27 cellular contexts compared by ENCODE assay signal in genomic region chr4:71691416-71692073, GRCh38.
"Had no signal": no experiment of that assay in that cellular context is flagged by ENCODE, and none has a peak within 500 bp of the region (broad histone marks: within the 10 kb centered on the region; RNA-seq: fewer than 3 reads in every experiment).

No MANE protein-coding gene starts in this region.

- H3K9me3 Mint-ChIP-seq: activated CD4-positive, alpha-beta memory T cell treated with anti-CD3 and anti-CD28 coated beads, Interleukin-2, amount 10 ng/mL, durations not matched to agents 7 days and 5 days; activated CD4-positive, alpha-beta T cell treated with anti-CD3 and anti-CD28 coated beads, Interleukin-2, amount 10 ng/mL, durations not matched to agents 7 days and 5 days; activated naive CD4-positive, alpha-beta T cell treated with anti-CD3 and anti-CD28 coated beads, Interleukin-2, amount 10 ng/mL, durations not matched to agents 7 days and 5 days; activated naive CD8-positive, alpha-beta T cell treated with anti-CD3 and anti-CD28 coated beads, Interleukin-2, amount 10 ng/mL, durations not matched to agents 7 days and 5 days; activated T-cell treated with anti-CD3 and anti-CD28 coated beads, Interleukin-2, amount 50 U/mL, for 24 hours; natural killer cell; neural progenitor cell; stimulated activated naive CD8-positive, alpha-beta T cell treated with anti-CD3 and anti-CD28 coated beads, Interleukin-15, Interleukin-2, amounts not matched to agents 100 ng/mL and 50 ng/mL, for 24 hours had no signal

- H3K36me3 Mint-ChIP-seq: activated naive CD4-positive, alpha-beta T cell treated with anti-CD3 and anti-CD28 coated beads, Interleukin-2, amount 10 ng/mL, durations not matched to agents 7 days and 5 days; activated naive CD8-positive, alpha-beta T cell treated with anti-CD3 and anti-CD28 coated beads, Interleukin-2, amount 10 ng/mL, durations not matched to agents 7 days and 5 days; natural killer cell; neural progenitor cell had no signal

- H3K4me1 Mint-ChIP-seq: activated CD4-positive, alpha-beta memory T cell treated with anti-CD3 and anti-CD28 coated beads, Interleukin-2, amount 10 ng/mL, durations not matched to agents 7 days and 5 days; activated CD4-positive, alpha-beta T cell treated with anti-CD3 and anti-CD28 coated beads, Interleukin-2, amount 10 ng/mL, durations not matched to agents 7 days and 5 days; activated naive CD4-positive, alpha-beta T cell treated with anti-CD3 and anti-CD28 coated beads, Interleukin-2, amount 10 ng/mL, durations not matched to agents 7 days and 5 days; activated naive CD8-positive, alpha-beta T cell treated with anti-CD3 and anti-CD28 coated beads, Interleukin-2, amount 10 ng/mL, durations not matched to agents 7 days and 5 days; natural killer cell had no signal

- H3K27me3 ChIP-seq: ascending aorta, brain microvascular endothelial cell, gastroesophageal sphincter, hepatocyte, neural progenitor cell, thyroid gland, upper lobe of left lung, vagina had no signal

- DNase-seq: activated CD4-positive, alpha-beta memory T cell treated with anti-CD3 and anti-CD28 coated beads, Interleukin-2, amount 10 ng/mL, durations not matched to agents 7 days and 5 days; activated CD4-positive, alpha-beta T cell treated with anti-CD3 and anti-CD28 coated beads for 1 hour; activated CD4-positive, alpha-beta T cell treated with anti-CD3 and anti-CD28 coated beads, Interleukin-2, amount 10 ng/mL, durations not matched to agents 7 days and 5 days; activated CD8-positive, alpha-beta memory T cell treated with anti-CD3 and anti-CD28 coated beads, Interleukin-2, amount 50 U/mL, for 48 hours; activated gamma-delta T cell; activated naive CD4-positive, alpha-beta T cell treated with anti-CD3 and anti-CD28 coated beads, Interleukin-2, amount 10 ng/mL, durations not matched to agents 7 days and 5 days; activated naive CD8-positive, alpha-beta T cell treated with anti-CD3 and anti-CD28 coated beads, Interleukin-2, amount 10 ng/mL, durations not matched to agents 7 days and 5 days; activated T-cell treated with anti-CD3 and anti-CD28 coated beads, Interleukin-2, amount 50 U/mL, for 24 hours; brain microvascular endothelial cell; caudate nucleus; left cardiac atrium; natural killer cell; occipital lobe; stimulated activated CD4-positive, alpha-beta T cell treated with anti-CD3 and anti-CD28 coated beads, Interleukin-12 subunit alpha, Interleukin-12 subunit beta, amount 100 ng/mL, for 4 hours; stimulated activated CD4-positive, alpha-beta T cell treated with anti-CD3 and anti-CD28 coated beads, Interleukin-4, amount 100 ng/mL, for 1 hour; T-helper 2 cell; thyroid gland; upper lobe of left lung had no signal

- H3K9me3 ChIP-seq: ascending aorta, gastroesophageal sphincter, thyroid gland, upper lobe of left lung, vagina had no signal

- H3K4me3 Mint-ChIP-seq: activated CD4-positive, alpha-beta memory T cell treated with anti-CD3 and anti-CD28 coated beads, Interleukin-2, amount 10 ng/mL, durations not matched to agents 7 days and 5 days; activated CD4-positive, alpha-beta T cell treated with anti-CD3 and anti-CD28 coated beads, Interleukin-2, amount 10 ng/mL, durations not matched to agents 7 days and 5 days; activated naive CD4-positive, alpha-beta T cell treated with anti-CD3 and anti-CD28 coated beads, Interleukin-2, amount 10 ng/mL, durations not matched to agents 7 days and 5 days; activated naive CD8-positive, alpha-beta T cell treated with anti-CD3 and anti-CD28 coated beads, Interleukin-2, amount 10 ng/mL, durations not matched to agents 7 days and 5 days; activated T-cell treated with anti-CD3 and anti-CD28 coated beads, Interleukin-2, amount 50 U/mL, for 24 hours; natural killer cell; neural progenitor cell; stimulated activated naive CD8-positive, alpha-beta T cell treated with anti-CD3 and anti-CD28 coated beads, Interleukin-15, Interleukin-2, amounts not matched to agents 100 ng/mL and 50 ng/mL, for 24 hours; WTC11 had no signal

- H3K27ac Mint-ChIP-seq: activated CD4-positive, alpha-beta memory T cell treated with anti-CD3 and anti-CD28 coated beads, Interleukin-2, amount 10 ng/mL, durations not matched to agents 7 days and 5 days; activated CD4-positive, alpha-beta T cell treated with anti-CD3 and anti-CD28 coated beads, Interleukin-2, amount 10 ng/mL, durations not matched to agents 7 days and 5 days; activated naive CD4-positive, alpha-beta T cell treated with anti-CD3 and anti-CD28 coated beads, Interleukin-2, amount 10 ng/mL, durations not matched to agents 7 days and 5 days; activated naive CD8-positive, alpha-beta T cell treated with anti-CD3 and anti-CD28 coated beads, Interleukin-2, amount 10 ng/mL, durations not matched to agents 7 days and 5 days; activated T-cell treated with anti-CD3 and anti-CD28 coated beads, Interleukin-2, amount 50 U/mL, for 24 hours; natural killer cell; neural progenitor cell; stimulated activated naive CD8-positive, alpha-beta T cell treated with anti-CD3 and anti-CD28 coated beads, Interleukin-15, Interleukin-2, amounts not matched to agents 100 ng/mL and 50 ng/mL, for 24 hours had no signal

- ATAC-seq: gastroesophageal sphincter, natural killer cell, sciatic nerve, WTC11 had no signal

- H3K27me3 Mint-ChIP-seq: activated naive CD4-positive, alpha-beta T cell treated with anti-CD3 and anti-CD28 coated beads, Interleukin-2, amount 10 ng/mL, durations not matched to agents 7 days and 5 days; activated naive CD8-positive, alpha-beta T cell treated with anti-CD3 and anti-CD28 coated beads, Interleukin-2, amount 10 ng/mL, durations not matched to agents 7 days and 5 days had no signal

- H3K36me3 ChIP-seq: ascending aorta, brain microvascular endothelial cell, gastroesophageal sphincter, neural progenitor cell, thyroid gland, upper lobe of left lung, vagina had no signal

- H3K27ac ChIP-seq: ascending aorta, brain microvascular endothelial cell, gastroesophageal sphincter, hepatocyte, neural progenitor cell, skin epidermis, thyroid gland, upper lobe of left lung, vagina had no signal

- H3K4me3 ChIP-seq: ascending aorta, gastroesophageal sphincter, hepatocyte, neural progenitor cell, skin epidermis, thyroid gland, upper lobe of left lung, vagina had no signal

- H3K4me1 ChIP-seq: gastroesophageal sphincter, neural progenitor cell, upper lobe of left lung, vagina had no signal
